ENCODE assay signal across 1 cellular context in genomic region chr15:43517354-43518072, GRCh38.
TF ChIP-seq lines count a peak whose summit lies in the region.

MAP1A (plus strand) TSS chr15:43517608; CDS start chr15:43521474, 3,866 bp downstream.

TF ChIP-seq in HEK293, 187 proteins besides CTCF, POLR2A, EP300 and RAD21 (continued from another document):
- TF ChIP-seq EGR2 (tag by site-specific recombination; IDR thresholded peaks at IDR 0.05; ENCODE audit: low read depth): 0 out of 2 replicates have a peak, but pooled peaks have one; percentile 30
